Comparison of ENCODE assay signal across 9 cellular contexts in the genomic region with DNA sequence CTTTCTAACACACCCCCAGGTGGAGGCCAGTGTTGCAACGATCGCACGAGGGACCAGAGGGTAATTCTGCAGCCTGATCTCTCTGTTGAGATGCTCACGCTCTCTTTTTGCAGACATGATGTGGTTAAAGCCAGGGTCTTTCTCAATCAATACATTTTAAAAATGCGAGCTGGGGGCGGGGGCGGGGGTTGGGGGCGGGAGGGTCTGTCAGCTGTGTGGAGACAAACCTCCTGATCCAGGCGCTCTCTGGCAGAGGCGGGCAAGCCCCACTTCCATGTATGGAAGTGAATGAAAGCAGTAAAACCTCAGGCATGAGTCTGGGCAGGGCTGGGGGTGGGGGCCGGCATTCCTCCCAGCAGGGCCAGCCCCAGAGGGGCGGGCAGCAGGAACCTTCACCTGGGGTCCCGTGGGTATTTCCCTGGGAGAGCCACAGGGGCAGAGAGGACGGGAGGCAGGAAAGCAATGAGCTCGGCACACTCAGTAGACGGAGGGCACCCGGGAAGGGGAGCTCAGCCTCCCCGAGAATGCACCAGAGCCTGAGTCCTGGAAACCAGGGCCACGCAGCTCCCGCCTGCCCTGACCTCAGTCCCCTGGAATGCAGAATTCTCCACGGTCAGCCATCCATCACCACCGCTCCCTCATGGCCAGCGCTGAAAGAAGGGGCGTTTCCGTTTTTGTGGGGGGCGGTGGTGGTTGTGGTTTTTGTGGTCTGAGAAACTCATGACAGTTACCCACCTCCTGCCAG. TPM values are rescaled to one million over a fixed set of nuclear protein-coding genes. Genes with fewer than 3 reads are reported as not detected.
DNase-seq lines count a peak whose midpoint lies in the region; ATAC-seq and TF ChIP-seq lines count a peak whose summit lies in the region.
"Had no signal": no experiment of that assay in that cellular context is flagged by ENCODE, and none has a peak within 500 bp of the region (broad histone marks: within the 10 kb centered on the region; RNA-seq: fewer than 3 reads in every experiment).

No MANE protein-coding gene starts in this region.

- H3K4me3 ChIP-seq in A673 (ENCODE audit: low read depth, low read length, poor library complexity, severe bottlenecking) = peak overlapping the region; percentile 19
- H3K4me3 ChIP-seq in IMR-90 (ENCODE audit: insufficient read depth, low read depth, low read length) = peak overlapping the region; percentile 6; the same call in 1 of the 2 replicates
- peak overlapping the region in 2 of 3 donors; percentile 20 to 54 for H3K4me3 ChIP-seq in breast epithelium
- H3K4me3 ChIP-seq: right lobe of liver had no signal

- H2BK120ac ChIP-seq in IMR-90 (ENCODE audit: low read depth, low read length) = peak overlapping the region; percentile 99

- peak; percentile 26 for TF ChIP-seq RAD21 in IMR-90 (IDR thresholded peaks at IDR 0.05; ENCODE audit: low read length)

- ATAC-seq in IMR-90 (ENCODE audit: low read depth) (peak; percentile 87), HG03139 (IDR thresholded peaks at IDR 0.05; ENCODE audit: unreplicated experiment) (no peak), GM21381 (IDR thresholded peaks at IDR 0.05; ENCODE audit: unreplicated experiment) (no peak), GM21825 (IDR thresholded peaks at IDR 0.05; ENCODE audit: unreplicated experiment) (no peak), GM18502 (IDR thresholded peaks at IDR 0.05; ENCODE audit: poor library complexity, unreplicated experiment) (no peak)

- POLR2A ChIA-PET in A673 (lab: Charles Lee; ENCODE audit: low non-redundant PET) = no interaction called here
- POLR2A ChIA-PET in IMR-90 (lab: Charles Lee; ENCODE audit: unreplicated experiment) = interaction anchor here (0.6 kb wide), 1 partner anchor 22 kb away, joined by 3 read pairs; no protein-coding TSS in a partner anchor

- H2BK15ac ChIP-seq in IMR-90 (ENCODE audit: low read depth, low read length) = peak overlapping the region; percentile 53; the same call in 1 of the 3 replicates

- H3K4me1 ChIP-seq in A673 (ENCODE audit: insufficient read depth, low read length, poor library complexity, severe bottlenecking) (peaks cover 12% of the 10 kb centered on the region), IMR-90 (ENCODE audit: control insufficient read depth, insufficient read depth, low read length) (peaks cover 22% of the 10 kb centered on the region), breast epithelium (no peaks in the 10 kb centered on the region)
- H3K4me1 ChIP-seq: right lobe of liver had no signal

- TF ChIP-seq CTCF in A673 (conservative IDR thresholded peaks at IDR 0.05; ENCODE audit: low read depth, low read length) = no peak
- TF ChIP-seq CTCF in IMR-90 (conservative IDR thresholded peaks at IDR 0.05; ENCODE audit: low read depth, low read length) = 0 out of 2 replicates have a peak, but pooled peaks have one; percentile 2
- TF ChIP-seq CTCF in breast epithelium (IDR thresholded peaks at IDR 0.05) = no peak

- peak overlapping the region; percentile 95 for H3K14ac ChIP-seq in IMR-90 (replicated peaks; ENCODE audit: low read depth, low read length)

- intact Hi-C loops in A673 (cut with micrococcal nuclease; ENCODE audit: unreplicated experiment) (no loop called here), IMR-90 (cut with micrococcal nuclease) (no loop called here), breast epithelium (cut with DNase I; ENCODE audit: low total_unique reads) (no loop called here)

- BruUV-seq in A673 (replicated peaks; lab: Mats Ljungman, UMichigan) = no TSS peak
- no TSS peak for BruUV-seq in IMR-90 (replicated peaks; lab: Mats Ljungman, UMichigan)

- peak overlapping the region; percentile 72 for H3K4me2 ChIP-seq in IMR-90 (ENCODE audit: low read depth, low read length)

- H3K9ac ChIP-seq in IMR-90 (ENCODE audit: low read depth, low read length) = peak overlapping the region; percentile 74

- peak overlapping the region; percentile 94 for H3K56ac ChIP-seq in IMR-90 (ENCODE audit: extremely low read depth, insufficient read depth, low read length)

- H4K91ac ChIP-seq in IMR-90 (ENCODE audit: insufficient read depth, low read depth, low read length) = peak overlapping the region; percentile 96

- H2AFZ ChIP-seq in IMR-90 (replicated peaks; ENCODE audit: low read length, poor library complexity) = peak overlapping the region; percentile 91

- no peaks in the 10 kb centered on the region for H3K36me3 ChIP-seq in A673 (ENCODE audit: insufficient read depth, low read length, poor library complexity, severe bottlenecking)
- peaks cover 8% of the 10 kb centered on the region for H3K36me3 ChIP-seq in IMR-90 (ENCODE audit: control insufficient read depth, insufficient read depth, low read length)
- no peaks in the 10 kb centered on the region for H3K36me3 ChIP-seq in breast epithelium
- H3K36me3 ChIP-seq: right lobe of liver had no signal

- DNase-seq in A673 (ENCODE audit: low spot score) = no peak
- DNase-seq in IMR-90 = peak; percentile 89
- peak in 1 of 2 donors; percentile 72 for DNase-seq in breast epithelium (ENCODE audit: low spot score in 2 of 2)
- peak; percentile 92 for DNase-seq in left kidney (ENCODE audit: low read depth, low spot score)
- DNase-seq: right lobe of liver had no signal

- 18% methylated on average over 2 of the region's 26 CpGs; no CpG with 5 or more reads in 1 of the 2 experiments for WGBS in IMR-90 (ENCODE audit: extremely low coverage in 2 of 2, insufficient read length in 1 of 2), 2 experiments

- H3K9me3 ChIP-seq in A673 (ENCODE audit: low read depth, low read length, poor library complexity, severe bottlenecking) (no peaks in the 10 kb centered on the region), IMR-90 (ENCODE audit: control insufficient read depth, insufficient read depth, low read length) (no peaks in the 10 kb centered on the region), breast epithelium (no peaks in the 10 kb centered on the region)
- H3K9me3 ChIP-seq: right lobe of liver had no signal

- dilution Hi-C loops in IMR-90 (cut with HindIII; ENCODE audit: low sequenced_read_pairs, unreplicated experiment) = no loop called here

- H4K20me1 ChIP-seq in IMR-90 (ENCODE audit: insufficient read depth, low read length) = peaks cover 32% of the 10 kb centered on the region

- peak overlapping the region; percentile 88 for H3K18ac ChIP-seq in IMR-90 (ENCODE audit: low read depth, low read length)

- in situ Hi-C loops in IMR-90 (cut with MboI; ENCODE audit: low sequenced_read_pairs) = no loop called here

- CTCF ChIA-PET in A673 (lab: Charles Lee) (interaction anchor here (0.6 kb wide), 1 partner anchor 202 kb away, joined by 4 read pairs; no protein-coding TSS in a partner anchor), IMR-90 (lab: Yijun Ruan, JAX) (interaction anchor here (0.7 to 1.1 kb wide), 2 partner anchors 18 to 175 kb away, joined by 3 to 5 read pairs; no protein-coding TSS in a partner anchor)

- H3K27ac ChIP-seq in A673 (ENCODE audit: low read depth, low read length, poor library complexity, severe bottlenecking) (no peak overlapping the region), IMR-90 (ENCODE audit: insufficient read depth, low read length) (peak overlapping the region; percentile 97), breast epithelium (peak overlapping the region; percentile 49 to 77)
- H3K27ac ChIP-seq: right lobe of liver had no signal

- H4K8ac ChIP-seq in IMR-90 (ENCODE audit: low read depth in 2 of 2, low read length in 2 of 2) = peak overlapping the region; percentile 59 to 98

- peaks cover 15% of the 10 kb centered on the region for H3K9me1 ChIP-seq in IMR-90 (ENCODE audit: insufficient read depth, low read length)

- TF ChIP-seq POLR2A in IMR-90 (IDR thresholded peaks at IDR 0.05; ENCODE audit: low read depth, low read length) = peak; percentile 27; the same call in 1 of the 2 replicates
- no peak for TF ChIP-seq POLR2A in breast epithelium (IDR thresholded peaks at IDR 0.05)

- peak overlapping the region; percentile 98 for H3K4ac ChIP-seq in IMR-90 (ENCODE audit: low read depth, low read length)

- H2AK5ac ChIP-seq in IMR-90 (ENCODE audit: low read depth, low read length) = peak overlapping the region; percentile 95

- H3K23ac ChIP-seq in IMR-90 (ENCODE audit: low read depth, low read length) = peak overlapping the region; percentile 96

- peak overlapping the region; percentile 97 for H2BK20ac ChIP-seq in IMR-90 (ENCODE audit: low read depth, low read length)

- H2BK5ac ChIP-seq in IMR-90 (ENCODE audit: low read depth, low read length, poor library complexity, severe bottlenecking) = peak overlapping the region; percentile 91

- H4K5ac ChIP-seq in IMR-90 (ENCODE audit: low read depth, low read length) = peak overlapping the region; percentile 79

- H3K27me3 ChIP-seq in A673 (replicated peaks; ENCODE audit: insufficient read depth, low read depth, low read length, poor library complexity) (no peaks in the 10 kb centered on the region), IMR-90 (ENCODE audit: control insufficient read depth, insufficient read depth, low read length) (no peaks in the 10 kb centered on the region), breast epithelium (no peaks in the 10 kb centered on the region)
- H3K27me3 ChIP-seq: right lobe of liver had no signal

- peaks cover 26 to 57% of the 10 kb centered on the region in 2 experiments for H3K79me1 ChIP-seq in IMR-90 (ENCODE audit: low read depth in 1 of 2, low read length in 2 of 2)

- H2AK9ac ChIP-seq in IMR-90 (replicated peaks; ENCODE audit: low read depth, low read length, poor library complexity) = peak overlapping the region; percentile 97

TF ChIP-seq in IMR-90, 13 proteins besides CTCF, POLR2A, EP300 and RAD21 (continues in another document):
- TF ChIP-seq RCOR1 (IDR thresholded peaks at IDR 0.05; ENCODE audit: insufficient replicate concordance, low read length) = peak; percentile 22
- TF ChIP-seq NFE2L2 (IDR thresholded peaks at IDR 0.05; ENCODE audit: low read depth, low read length) = no peak
- TF ChIP-seq RFX5 (IDR thresholded peaks at IDR 0.05; ENCODE audit: low read depth, low read length) = no peak
- TF ChIP-seq MAZ (IDR thresholded peaks at IDR 0.05; ENCODE audit: borderline replicate concordance, low read depth, low read length) = peak; percentile 79
- no peak; the same call in 1 of the 2 replicates for TF ChIP-seq MXI1 (IDR thresholded peaks at IDR 0.05; ENCODE audit: borderline replicate concordance, low read depth, low read length)

RNA-seq across cellular contexts. Expression of gene NXN, which starts 28.0 kb away (rescaled TPM):
- total RNA-seq in A673 (2021) (6.0 and 9.8 TPM in 2 replicates), IMR-90 (2012; rRNA removed) (52.5 and 52.8 TPM in 2 replicates), breast epithelium (10 to 100 TPM in 2 of 3 donors, 1 to 10 TPM in 1; 9.3 to 14.3 (median 12.8) TPM)
- 116 and 120 TPM in 2 replicates for polyA plus RNA-seq in IMR-90 (2012; rRNA removed)
- 89.4 and 117 TPM in 2 replicates for polyA plus RNA-seq in IMR-90 (2012; cell fraction: cytosol; rRNA removed)
- polyA plus RNA-seq in IMR-90 (2012; cell fraction: nucleus; rRNA removed; ENCODE audit: low replicate concordance) = 67.9 and 90.2 TPM in 2 replicates

RNA-seq across cellular contexts. Expression of gene TIMM22, which starts 45.4 kb away (rescaled TPM):
- total RNA-seq in A673 (2021) (20.0 and 21.8 TPM in 2 replicates), IMR-90 (2012; rRNA removed) (12.7 and 14.4 TPM in 2 replicates), breast epithelium (10 to 100 TPM; 10.1 to 12.0 (median 10.8) TPM)
- 12.7 and 12.9 TPM in 2 replicates for polyA plus RNA-seq in IMR-90 (2012; rRNA removed)
- polyA plus RNA-seq in IMR-90 (2012; cell fraction: cytosol; rRNA removed) = 9.9 and 11.0 TPM in 2 replicates
- polyA plus RNA-seq in IMR-90 (2012; cell fraction: nucleus; rRNA removed; ENCODE audit: low replicate concordance) = 4.6 and 5.7 TPM in 2 replicates
